In the genomic region with DNA sequence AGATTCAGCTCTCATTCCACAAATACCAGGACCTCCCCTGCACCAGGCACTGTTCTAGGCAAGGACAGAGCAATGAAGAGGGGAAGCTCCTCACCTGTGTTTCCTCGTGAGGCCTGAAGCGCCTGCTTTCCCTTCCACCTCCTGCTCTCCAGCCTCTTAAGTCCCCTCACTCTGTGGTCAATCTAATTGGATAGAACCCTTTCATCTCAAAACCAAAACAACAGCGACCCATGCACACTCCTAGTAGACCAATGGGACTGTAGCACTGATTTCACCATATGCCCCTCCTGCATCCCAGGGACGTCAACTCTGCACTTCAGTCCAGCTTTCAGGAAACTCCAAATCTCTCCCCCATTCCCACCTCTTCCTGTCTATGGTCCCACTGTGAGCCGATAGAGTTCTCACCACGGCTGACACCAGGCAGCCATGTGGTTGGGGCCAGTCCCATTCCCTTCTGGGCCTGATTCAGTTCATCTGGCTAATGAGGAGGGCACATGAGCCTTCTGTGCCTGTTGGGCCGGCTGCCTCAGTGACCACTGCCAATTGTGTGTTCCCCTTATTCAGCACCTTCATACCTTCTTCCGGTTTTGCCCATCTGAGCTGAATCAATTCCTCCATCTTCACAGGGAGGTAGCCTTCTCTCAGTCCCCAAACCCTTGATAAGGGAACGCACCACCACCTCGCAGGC, we compare ENCODE assay signal across 2 cellular contexts.
TF ChIP-seq lines count a peak whose summit lies in the region.

No MANE protein-coding gene starts in this region.

TF ChIP-seq in A549, 52 proteins besides CTCF, POLR2A, EP300 and RAD21:
- no peak for TF ChIP-seq MYC (IDR thresholded peaks at IDR 0.05; ENCODE audit: borderline replicate concordance, low read length)
- TF ChIP-seq MAZ (IDR thresholded peaks at IDR 0.05; ENCODE audit: borderline replicate concordance, low read depth, low read length), result no peak
- TF ChIP-seq JUNB (IDR thresholded peaks at IDR 0.05), result no peak
- TF ChIP-seq GATA3 (IDR thresholded peaks at IDR 0.05; ENCODE audit: borderline replicate concordance), result no peak
- TF ChIP-seq, protein P1, sequence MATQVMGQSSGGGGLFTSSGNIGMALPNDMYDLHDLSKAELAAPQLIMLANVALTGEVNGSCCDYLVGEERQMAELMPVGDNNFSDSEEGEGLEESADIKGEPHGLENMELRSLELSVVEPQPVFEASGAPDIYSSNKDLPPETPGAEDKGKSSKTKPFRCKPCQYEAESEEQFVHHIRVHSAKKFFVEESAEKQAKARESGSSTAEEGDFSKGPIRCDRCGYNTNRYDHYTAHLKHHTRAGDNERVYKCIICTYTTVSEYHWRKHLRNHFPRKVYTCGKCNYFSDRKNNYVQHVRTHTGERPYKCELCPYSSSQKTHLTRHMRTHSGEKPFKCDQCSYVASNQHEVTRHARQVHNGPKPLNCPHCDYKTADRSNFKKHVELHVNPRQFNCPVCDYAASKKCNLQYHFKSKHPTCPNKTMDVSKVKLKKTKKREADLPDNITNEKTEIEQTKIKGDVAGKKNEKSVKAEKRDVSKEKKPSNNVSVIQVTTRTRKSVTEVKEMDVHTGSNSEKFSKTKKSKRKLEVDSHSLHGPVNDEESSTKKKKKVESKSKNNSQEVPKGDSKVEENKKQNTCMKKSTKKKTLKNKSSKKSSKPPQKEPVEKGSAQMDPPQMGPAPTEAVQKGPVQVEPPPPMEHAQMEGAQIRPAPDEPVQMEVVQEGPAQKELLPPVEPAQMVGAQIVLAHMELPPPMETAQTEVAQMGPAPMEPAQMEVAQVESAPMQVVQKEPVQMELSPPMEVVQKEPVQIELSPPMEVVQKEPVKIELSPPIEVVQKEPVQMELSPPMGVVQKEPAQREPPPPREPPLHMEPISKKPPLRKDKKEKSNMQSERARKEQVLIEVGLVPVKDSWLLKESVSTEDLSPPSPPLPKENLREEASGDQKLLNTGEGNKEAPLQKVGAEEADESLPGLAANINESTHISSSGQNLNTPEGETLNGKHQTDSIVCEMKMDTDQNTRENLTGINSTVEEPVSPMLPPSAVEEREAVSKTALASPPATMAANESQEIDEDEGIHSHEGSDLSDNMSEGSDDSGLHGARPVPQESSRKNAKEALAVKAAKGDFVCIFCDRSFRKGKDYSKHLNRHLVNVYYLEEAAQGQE (IDR thresholded peaks at IDR 0.05), result no peak
- TF ChIP-seq EHMT2 (IDR thresholded peaks at IDR 0.05; ENCODE audit: low read depth), result no peak
- no peak for TF ChIP-seq ZNF302 (CRISPR knock-in tag; IDR thresholded peaks at IDR 0.05)
- TF ChIP-seq HES2 (IDR thresholded peaks at IDR 0.05), result no peak
- no peak for TF ChIP-seq CEBPB (IDR thresholded peaks at IDR 0.05)
- no peak for TF ChIP-seq BHLHE40 (IDR thresholded peaks at IDR 0.05; ENCODE audit: low read depth, low read length)
- no peak for TF ChIP-seq CBX8 (IDR thresholded peaks at IDR 0.05)
- no peak for TF ChIP-seq PHF8 (IDR thresholded peaks at IDR 0.05; ENCODE audit: borderline replicate concordance, low read depth)

TF ChIP-seq in H1, 55 proteins besides CTCF, POLR2A, EP300 and RAD21:
- no peak for TF ChIP-seq BACH1 (IDR thresholded peaks at IDR 0.05; ENCODE audit: low read length)
- TF ChIP-seq ATF3 (IDR thresholded peaks at IDR 0.05; ENCODE audit: insufficient read depth, low read depth, low read length), result no peak
- TF ChIP-seq HDAC2 (IDR thresholded peaks at IDR 0.05; ENCODE audit: borderline replicate concordance in 1 of 2, low read depth in 2 of 2, low read length in 2 of 2), result no peak
- no peak for TF ChIP-seq NANOG (IDR thresholded peaks at IDR 0.05; ENCODE audit: insufficient read depth, low read depth, low read length, poor library complexity, severe bottlenecking)
- TF ChIP-seq, protein P2, sequence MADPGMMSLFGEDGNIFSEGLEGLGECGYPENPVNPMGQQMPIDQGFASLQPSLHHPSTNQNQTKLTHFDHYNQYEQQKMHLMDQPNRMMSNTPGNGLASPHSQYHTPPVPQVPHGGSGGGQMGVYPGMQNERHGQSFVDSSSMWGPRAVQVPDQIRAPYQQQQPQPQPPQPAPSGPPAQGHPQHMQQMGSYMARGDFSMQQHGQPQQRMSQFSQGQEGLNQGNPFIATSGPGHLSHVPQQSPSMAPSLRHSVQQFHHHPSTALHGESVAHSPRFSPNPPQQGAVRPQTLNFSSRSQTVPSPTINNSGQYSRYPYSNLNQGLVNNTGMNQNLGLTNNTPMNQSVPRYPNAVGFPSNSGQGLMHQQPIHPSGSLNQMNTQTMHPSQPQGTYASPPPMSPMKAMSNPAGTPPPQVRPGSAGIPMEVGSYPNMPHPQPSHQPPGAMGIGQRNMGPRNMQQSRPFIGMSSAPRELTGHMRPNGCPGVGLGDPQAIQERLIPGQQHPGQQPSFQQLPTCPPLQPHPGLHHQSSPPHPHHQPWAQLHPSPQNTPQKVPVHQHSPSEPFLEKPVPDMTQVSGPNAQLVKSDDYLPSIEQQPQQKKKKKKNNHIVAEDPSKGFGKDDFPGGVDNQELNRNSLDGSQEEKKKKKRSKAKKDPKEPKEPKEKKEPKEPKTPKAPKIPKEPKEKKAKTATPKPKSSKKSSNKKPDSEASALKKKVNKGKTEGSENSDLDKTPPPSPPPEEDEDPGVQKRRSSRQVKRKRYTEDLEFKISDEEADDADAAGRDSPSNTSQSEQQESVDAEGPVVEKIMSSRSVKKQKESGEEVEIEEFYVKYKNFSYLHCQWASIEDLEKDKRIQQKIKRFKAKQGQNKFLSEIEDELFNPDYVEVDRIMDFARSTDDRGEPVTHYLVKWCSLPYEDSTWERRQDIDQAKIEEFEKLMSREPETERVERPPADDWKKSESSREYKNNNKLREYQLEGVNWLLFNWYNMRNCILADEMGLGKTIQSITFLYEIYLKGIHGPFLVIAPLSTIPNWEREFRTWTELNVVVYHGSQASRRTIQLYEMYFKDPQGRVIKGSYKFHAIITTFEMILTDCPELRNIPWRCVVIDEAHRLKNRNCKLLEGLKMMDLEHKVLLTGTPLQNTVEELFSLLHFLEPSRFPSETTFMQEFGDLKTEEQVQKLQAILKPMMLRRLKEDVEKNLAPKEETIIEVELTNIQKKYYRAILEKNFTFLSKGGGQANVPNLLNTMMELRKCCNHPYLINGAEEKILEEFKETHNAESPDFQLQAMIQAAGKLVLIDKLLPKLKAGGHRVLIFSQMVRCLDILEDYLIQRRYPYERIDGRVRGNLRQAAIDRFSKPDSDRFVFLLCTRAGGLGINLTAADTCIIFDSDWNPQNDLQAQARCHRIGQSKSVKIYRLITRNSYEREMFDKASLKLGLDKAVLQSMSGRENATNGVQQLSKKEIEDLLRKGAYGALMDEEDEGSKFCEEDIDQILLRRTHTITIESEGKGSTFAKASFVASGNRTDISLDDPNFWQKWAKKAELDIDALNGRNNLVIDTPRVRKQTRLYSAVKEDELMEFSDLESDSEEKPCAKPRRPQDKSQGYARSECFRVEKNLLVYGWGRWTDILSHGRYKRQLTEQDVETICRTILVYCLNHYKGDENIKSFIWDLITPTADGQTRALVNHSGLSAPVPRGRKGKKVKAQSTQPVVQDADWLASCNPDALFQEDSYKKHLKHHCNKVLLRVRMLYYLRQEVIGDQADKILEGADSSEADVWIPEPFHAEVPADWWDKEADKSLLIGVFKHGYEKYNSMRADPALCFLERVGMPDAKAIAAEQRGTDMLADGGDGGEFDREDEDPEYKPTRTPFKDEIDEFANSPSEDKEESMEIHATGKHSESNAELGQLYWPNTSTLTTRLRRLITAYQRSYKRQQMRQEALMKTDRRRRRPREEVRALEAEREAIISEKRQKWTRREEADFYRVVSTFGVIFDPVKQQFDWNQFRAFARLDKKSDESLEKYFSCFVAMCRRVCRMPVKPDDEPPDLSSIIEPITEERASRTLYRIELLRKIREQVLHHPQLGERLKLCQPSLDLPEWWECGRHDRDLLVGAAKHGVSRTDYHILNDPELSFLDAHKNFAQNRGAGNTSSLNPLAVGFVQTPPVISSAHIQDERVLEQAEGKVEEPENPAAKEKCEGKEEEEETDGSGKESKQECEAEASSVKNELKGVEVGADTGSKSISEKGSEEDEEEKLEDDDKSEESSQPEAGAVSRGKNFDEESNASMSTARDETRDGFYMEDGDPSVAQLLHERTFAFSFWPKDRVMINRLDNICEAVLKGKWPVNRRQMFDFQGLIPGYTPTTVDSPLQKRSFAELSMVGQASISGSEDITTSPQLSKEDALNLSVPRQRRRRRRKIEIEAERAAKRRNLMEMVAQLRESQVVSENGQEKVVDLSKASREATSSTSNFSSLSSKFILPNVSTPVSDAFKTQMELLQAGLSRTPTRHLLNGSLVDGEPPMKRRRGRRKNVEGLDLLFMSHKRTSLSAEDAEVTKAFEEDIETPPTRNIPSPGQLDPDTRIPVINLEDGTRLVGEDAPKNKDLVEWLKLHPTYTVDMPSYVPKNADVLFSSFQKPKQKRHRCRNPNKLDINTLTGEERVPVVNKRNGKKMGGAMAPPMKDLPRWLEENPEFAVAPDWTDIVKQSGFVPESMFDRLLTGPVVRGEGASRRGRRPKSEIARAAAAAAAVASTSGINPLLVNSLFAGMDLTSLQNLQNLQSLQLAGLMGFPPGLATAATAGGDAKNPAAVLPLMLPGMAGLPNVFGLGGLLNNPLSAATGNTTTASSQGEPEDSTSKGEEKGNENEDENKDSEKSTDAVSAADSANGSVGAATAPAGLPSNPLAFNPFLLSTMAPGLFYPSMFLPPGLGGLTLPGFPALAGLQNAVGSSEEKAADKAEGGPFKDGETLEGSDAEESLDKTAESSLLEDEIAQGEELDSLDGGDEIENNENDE (IDR thresholded peaks at IDR 0.05; ENCODE audit: insufficient replicate concordance, low read length), result no peak
- no peak for TF ChIP-seq SIX5 (IDR thresholded peaks at IDR 0.05; ENCODE audit: low read depth, low read length)
- no peak for TF ChIP-seq EZH2 (IDR thresholded peaks at IDR 0.05; ENCODE audit: low read depth, low read length, severe bottlenecking)
- no peak for TF ChIP-seq KDM1A (IDR thresholded peaks at IDR 0.05; ENCODE audit: borderline replicate concordance, low read length)
- TF ChIP-seq TAF7 (optimal IDR thresholded peaks at IDR 0.05; ENCODE audit: borderline replicate concordance, low read depth, low read length), result no peak
- no peak for TF ChIP-seq E2F6 (IDR thresholded peaks at IDR 0.05)
- TF ChIP-seq TAF1 (IDR thresholded peaks at IDR 0.05; ENCODE audit: low read depth, low read length), result no peak
- TF ChIP-seq MAFK (IDR thresholded peaks at IDR 0.05; ENCODE audit: low read depth, low read length), result no peak
- no peak for TF ChIP-seq CHD1 (IDR thresholded peaks at IDR 0.05; ENCODE audit: low read depth, low read length)
- TF ChIP-seq JUND (IDR thresholded peaks at IDR 0.05; ENCODE audit: low read length), result no peak
- no peak for TF ChIP-seq SRF (IDR thresholded peaks at IDR 0.05; ENCODE audit: low read depth, low read length)
- TF ChIP-seq TCF12 (IDR thresholded peaks at IDR 0.05; ENCODE audit: low read depth, low read length), result no peak
- TF ChIP-seq SP2 (IDR thresholded peaks at IDR 0.05; ENCODE audit: low read length), result no peak
- TF ChIP-seq MAX (IDR thresholded peaks at IDR 0.05), result no peak
- no peak for TF ChIP-seq USF2 (IDR thresholded peaks at IDR 0.05; ENCODE audit: low read length)
